In genomic region chr15:26045516-26045915, GRCh38 we compare ENCODE assay signal across 3 cellular contexts.
"Had no signal": no experiment of that assay in that cellular context is flagged by ENCODE, and none has a peak within 500 bp of the region (broad histone marks: within the 10 kb centered on the region; RNA-seq: fewer than 3 reads in every experiment).

No MANE protein-coding gene starts in this region.

- H3K4me3 ChIP-seq: GM12878 had no signal

- ATAC-seq: GM12878 had no signal

- DNase-seq: GDM1, GF-D8 had no signal
